ENCODE assay signal across 8 cellular contexts in the genomic region with DNA sequence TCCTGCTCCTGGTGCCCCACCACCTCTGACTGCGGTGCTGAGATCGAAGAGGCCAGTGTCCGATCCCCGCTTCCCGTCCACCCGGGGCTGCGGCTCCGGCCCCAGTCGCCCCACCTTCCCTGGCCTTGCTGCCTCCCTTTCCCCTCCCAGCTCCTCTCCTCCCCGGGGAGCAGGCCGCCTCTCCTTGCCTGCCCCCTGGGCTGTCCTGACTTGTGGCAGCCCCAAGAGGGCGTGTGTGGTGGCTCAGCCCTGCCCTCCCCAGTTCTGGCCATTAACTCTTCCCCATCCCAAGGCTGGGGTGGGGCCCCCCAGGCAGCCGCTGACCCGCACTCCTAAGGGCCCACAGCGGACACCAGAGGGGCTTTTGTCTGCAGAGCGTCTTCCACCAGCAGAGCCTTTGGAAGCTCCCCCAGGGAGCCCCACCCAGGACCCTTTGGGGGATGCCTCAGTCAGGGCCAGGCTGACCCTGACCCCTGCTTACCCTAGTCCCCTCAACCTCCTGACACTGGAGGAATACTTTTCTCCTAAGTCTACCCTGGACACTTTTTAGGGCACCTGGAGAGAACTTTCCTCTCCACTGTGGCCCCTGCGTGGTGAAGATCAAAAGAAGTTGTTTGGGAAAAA. TPM values are rescaled to one million over a fixed set of nuclear protein-coding genes. Genes with fewer than 3 reads are reported as not detected.
A peak's percentile ranks its signal among the peaks of the same experiment; 100 is the strongest.
DNase-seq lines count a peak whose midpoint lies in the region; ATAC-seq and TF ChIP-seq lines count a peak whose summit lies in the region.

No MANE protein-coding gene starts in this region.

- POLR2A ChIA-PET in activated CD8-positive, alpha-beta T cell treated with anti-CD3 and anti-CD28 coated beads for 36 hours (lab: Charles Lee) = interaction anchor here (0.6 to 1.3 kb wide), 7 partner anchors 14 to 971 kb away, joined by 3 to 5 read pairs (median 3); a partner anchor contains a TSS

- peaks cover 18% of the 10 kb centered on the region for H3K4me1 Mint-ChIP-seq in Calu3 (ENCODE audit: low read depth, unreplicated experiment)
- peaks cover 31% of the 10 kb centered on the region for H3K4me1 Mint-ChIP-seq in activated CD8-positive, alpha-beta T cell treated with anti-CD3 and anti-CD28 coated beads for 36 hours (ENCODE audit: low read depth)
- peaks cover 1% of the 10 kb centered on the region for H3K4me1 Mint-ChIP-seq in progenitor cell of endocrine pancreas (ENCODE audit: low read depth)

- H3K27ac Mint-ChIP-seq in Calu3 (ENCODE audit: unreplicated experiment) (peak overlapping the region; percentile 31), progenitor cell of endocrine pancreas (peak overlapping the region; percentile 20)
- peak overlapping the region; percentile 58 for H3K27ac Mint-ChIP-seq in activated CD8-positive, alpha-beta T cell treated with anti-CD3 and anti-CD28 coated beads for 36 hours

- H3K9me3 ChIP-seq in gastroesophageal sphincter = no peaks in the 10 kb centered on the region

- CTCF ChIA-PET in Calu3 (lab: Charles Lee) = interaction anchor here (1.2 to 2.6 kb wide), 4 partner anchors 16 to 131 kb away, joined by 3 to 11 read pairs (median 8); no protein-coding TSS in a partner anchor
- CTCF ChIA-PET in activated CD8-positive, alpha-beta T cell treated with anti-CD3 and anti-CD28 coated beads for 36 hours (lab: Charles Lee) = interaction anchor here (0.9 to 9.7 kb wide), 10 partner anchors 13 to 168 kb away, joined by 3 to 254 read pairs (median 5); a partner anchor contains a TSS

- H3K27ac ChIP-seq in gastroesophageal sphincter = peak overlapping the region in 1 of 4 donors; percentile 65

- peak; percentile 66 for DNase-seq in Calu3
- DNase-seq in activated CD8-positive, alpha-beta T cell treated with anti-CD3 and anti-CD28 coated beads for 36 hours = peak; percentile 49
- no peak for DNase-seq in progenitor cell of endocrine pancreas (ENCODE audit: low spot score, unreplicated experiment)
- DNase-seq in GM19240 (ENCODE audit: insufficient read length, low spot score) = no peak
- DNase-seq in KG1 (lab: John Stamatoyannopoulos, UW) = no peak

- peak; percentile 67 for TF ChIP-seq CTCF in Calu3 (IDR thresholded peaks at IDR 0.05; ENCODE audit: unreplicated experiment)
- TF ChIP-seq CTCF in activated CD8-positive, alpha-beta T cell treated with anti-CD3 and anti-CD28 coated beads for 36 hours (IDR thresholded peaks at IDR 0.05) = peak; percentile 77
- peak in 3 of 4 experiments; percentile 40 to 61 (median 44) for TF ChIP-seq CTCF in gastroesophageal sphincter (IDR thresholded peaks at IDR 0.05)
- TF ChIP-seq CTCF in progenitor cell of endocrine pancreas (IDR thresholded peaks at IDR 0.05; ENCODE audit: unreplicated experiment) = peak; percentile 46

- no peak for TF ChIP-seq EP300 in gastroesophageal sphincter (IDR thresholded peaks at IDR 0.05)

- H3K4me3 ChIP-seq in gastroesophageal sphincter = peak overlapping the region; percentile 32 to 60

- no peaks in the 10 kb centered on the region for H3K36me3 ChIP-seq in gastroesophageal sphincter

- peaks cover 0 to 17% (median 8%) of the 10 kb centered on the region in 3 donors for H3K4me1 ChIP-seq in gastroesophageal sphincter

- H3K27me3 ChIP-seq in gastroesophageal sphincter = peaks cover 72% of the 10 kb centered on the region

- H3K9me3 Mint-ChIP-seq in Calu3 (ENCODE audit: low read depth, unreplicated experiment) = no peaks in the 10 kb centered on the region
- H3K9me3 Mint-ChIP-seq in activated CD8-positive, alpha-beta T cell treated with anti-CD3 and anti-CD28 coated beads for 36 hours = no peaks in the 10 kb centered on the region
- H3K9me3 Mint-ChIP-seq in progenitor cell of endocrine pancreas (ENCODE audit: low read depth) = no peaks in the 10 kb centered on the region

- ATAC-seq in GM19397 (IDR thresholded peaks at IDR 0.05; ENCODE audit: unreplicated experiment) = peak; percentile 52
- ATAC-seq in HG03521 (IDR thresholded peaks at IDR 0.05; ENCODE audit: unreplicated experiment) = peak; percentile 38
- ATAC-seq in activated CD8-positive, alpha-beta T cell treated with anti-CD3 and anti-CD28 coated beads for 36 hours = peak; percentile 55
- ATAC-seq in gastroesophageal sphincter = peak; percentile 64

- no TSS peak for BruUV-seq in Calu3 (replicated peaks; lab: Mats Ljungman, UMichigan)

- peaks cover 32% of the 10 kb centered on the region for H3K27me3 Mint-ChIP-seq in Calu3 (ENCODE audit: unreplicated experiment)
- peaks cover 11% of the 10 kb centered on the region for H3K27me3 Mint-ChIP-seq in activated CD8-positive, alpha-beta T cell treated with anti-CD3 and anti-CD28 coated beads for 36 hours
- peaks cover 73% of the 10 kb centered on the region for H3K27me3 Mint-ChIP-seq in progenitor cell of endocrine pancreas

- TF ChIP-seq POLR2A in gastroesophageal sphincter (IDR thresholded peaks at IDR 0.05) = no peak

- intact Hi-C loops in Calu3 (cut with micrococcal nuclease; ENCODE audit: unreplicated experiment) = no loop called here
- intact Hi-C loops in activated CD8-positive, alpha-beta T cell treated with anti-CD3 and anti-CD28 coated beads for 36 hours (cut with micrococcal nuclease) = loop anchor here (5.0 kb wide), 1 partner anchor 130 kb away; no protein-coding TSS in a partner anchor

- peak overlapping the region; percentile 75 for H3K4me3 Mint-ChIP-seq in Calu3 (ENCODE audit: low read depth, unreplicated experiment)
- H3K4me3 Mint-ChIP-seq in activated CD8-positive, alpha-beta T cell treated with anti-CD3 and anti-CD28 coated beads for 36 hours = peak overlapping the region; percentile 79
- H3K4me3 Mint-ChIP-seq in progenitor cell of endocrine pancreas (ENCODE audit: low read depth) = peak overlapping the region; percentile 61

- WGBS in gastroesophageal sphincter (ENCODE audit: low coverage in 1 of 2), 2 donors = 0 to 5% methylated on average over 1 to 10 of the region's 17 CpGs

- peaks cover 17% of the 10 kb centered on the region for H3K36me3 Mint-ChIP-seq in Calu3 (ENCODE audit: insufficient read depth, unreplicated experiment)
- no peaks in the 10 kb centered on the region for H3K36me3 Mint-ChIP-seq in activated CD8-positive, alpha-beta T cell treated with anti-CD3 and anti-CD28 coated beads for 36 hours (ENCODE audit: low read depth)
- no peaks in the 10 kb centered on the region for H3K36me3 Mint-ChIP-seq in progenitor cell of endocrine pancreas (ENCODE audit: insufficient read depth)

RNA-seq across cellular contexts. Expression of a gene that starts 16.7 kb away (rescaled TPM):
- total RNA-seq in Calu3 (2022) (1.9 and 3.6 TPM in 2 replicates), gastroesophageal sphincter (1 to 10 TPM in 1 of 4 donors, under 1 TPM in 2, not detected in 1; 0.12 to 2.3 (median 0.27) TPM), progenitor cell of endocrine pancreas (1.9 and 2.1 TPM in 2 replicates)
- total RNA-seq in activated CD8-positive, alpha-beta T cell treated with anti-CD3 and anti-CD28 coated beads for 36 hours = under 1 TPM; 0.23 to 0.27 TPM

RNA-seq across cellular contexts. Expression of a gene that starts 38.5 kb away (rescaled TPM):
- total RNA-seq in Calu3 (2022) (9.5 and 12.5 TPM in 2 replicates), gastroesophageal sphincter (10 to 100 TPM; 14.8 to 36.6 (median 19.7) TPM), progenitor cell of endocrine pancreas (46.9 and 48.5 TPM in 2 replicates)
- total RNA-seq in activated CD8-positive, alpha-beta T cell treated with anti-CD3 and anti-CD28 coated beads for 36 hours = 10 to 100 TPM; 32.1 to 34.0 TPM

RNA-seq across cellular contexts. Expression of a gene that starts 50.1 kb away (rescaled TPM):
- 91.8 and 127 TPM in 2 replicates for total RNA-seq in Calu3 (2022)
- total RNA-seq in activated CD8-positive, alpha-beta T cell treated with anti-CD3 and anti-CD28 coated beads for 36 hours = 100 to 1,000 TPM; 294 to 300 TPM
- 10 to 100 TPM; 40.9 to 75.9 (median 60.0) TPM for total RNA-seq in gastroesophageal sphincter
- 21.5 and 24.6 TPM in 2 replicates for total RNA-seq in progenitor cell of endocrine pancreas

RNA-seq across cellular contexts. Expression of a gene that starts 53.6 kb away (rescaled TPM):
- total RNA-seq in Calu3 (2022) = 68.5 and 73.5 TPM in 2 replicates
- 10 to 100 TPM; 75.2 to 84.2 TPM for total RNA-seq in activated CD8-positive, alpha-beta T cell treated with anti-CD3 and anti-CD28 coated beads for 36 hours
- total RNA-seq in gastroesophageal sphincter = 10 to 100 TPM; 23.5 to 29.0 (median 27.9) TPM
- 63.4 and 63.5 TPM in 2 replicates for total RNA-seq in progenitor cell of endocrine pancreas

Comparison
In these comparisons a context has a peak if more than half of its experiments do, and no peak if none do; other contexts are left out.
1. DNase-seq: peak in Calu3 (single experiment) and activated CD8-positive, alpha-beta T cell treated with anti-CD3 and anti-CD28 coated beads for 36 hours (single experiment); none in progenitor cell of endocrine pancreas (single experiment), GM19240 (single experiment) and KG1 (single experiment).
2. Peak in every context shown above with its lines, with median percentiles within 50 percentile points of each other: H3K27ac Mint-ChIP-seq, H3K4me3 Mint-ChIP-seq, CTCF ChIP-seq and ATAC-seq.